12 cellular contexts compared by ENCODE assay signal in genomic region chr9:37908698-37909186, GRCh38. TPM values are rescaled to one million over a fixed set of nuclear protein-coding genes. Genes with fewer than 3 reads are reported as not detected.
DNase-seq lines count a peak whose midpoint lies in the region; TF ChIP-seq lines count a peak whose summit lies in the region.
"Had no signal": no experiment of that assay in that cellular context is flagged by ENCODE, and none has a peak within 500 bp of the region (broad histone marks: within the 10 kb centered on the region; RNA-seq: fewer than 3 reads in every experiment).

No MANE protein-coding gene starts in this region.

- H4K20me1 ChIP-seq in hepatocyte (ENCODE audit: insufficient read depth, poor library complexity, severe bottlenecking), result no peaks in the 10 kb centered on the region

- DNase-seq in right atrium auricular region (ENCODE audit: low spot score) (peak; percentile 61), left ventricle myocardium inferior (no peak), SKM-1 treated with dmso at 0.1 percent for 144 hours (lab: John Stamatoyannopoulos, UW; ENCODE audit: unreplicated experiment) (peak; percentile 96), hepatocyte (ENCODE audit: low spot score) (peak; percentile 49), vagina (ENCODE audit: extremely low spot score in 2 of 2) (peak; percentile 22 to 72), MG63 (no peak), stomach (no peak), NCI-H2196 (lab: John Stamatoyannopoulos, UW; ENCODE audit: unreplicated experiment) (no peak)
- DNase-seq: activated B cell treated with CpG ODN at 0.5 μM for 24 hours, cortex of kidney, NCI-H187, Peyer's patch had no signal

- TF ChIP-seq POLR2A in vagina (IDR thresholded peaks at IDR 0.05) (no peak), stomach (IDR thresholded peaks at IDR 0.05) (no peak)

- H3K27ac ChIP-seq in right atrium auricular region (no peak overlapping the region), left ventricle myocardium inferior (replicated peaks) (no peak overlapping the region), hepatocyte (peak overlapping the region; percentile 20), vagina (no peak overlapping the region), stomach (peak overlapping the region in 2 of 5 donors; percentile 12 to 26)
- H3K27ac ChIP-seq: Peyer's patch had no signal

- TF ChIP-seq CTCF in right atrium auricular region (IDR thresholded peaks at IDR 0.05) (no peak), left ventricle myocardium inferior (IDR thresholded peaks at IDR 0.05; ENCODE audit: borderline replicate concordance) (no peak), hepatocyte (IDR thresholded peaks at IDR 0.05; ENCODE audit: poor library complexity) (no peak), vagina (IDR thresholded peaks at IDR 0.05) (no peak), stomach (IDR thresholded peaks at IDR 0.05) (no peak)

- no peak overlapping the region for H2AFZ ChIP-seq in hepatocyte

- TF ChIP-seq EP300 in stomach (IDR thresholded peaks at IDR 0.05), result no peak

- H3K4me1 ChIP-seq in right atrium auricular region (peaks cover 0 to 10% of the 10 kb centered on the region in 2 donors), left ventricle myocardium inferior (peaks cover 22% of the 10 kb centered on the region), hepatocyte (ENCODE audit: insufficient read depth) (peaks cover 9% of the 10 kb centered on the region), vagina (peaks cover 13% of the 10 kb centered on the region), stomach (peaks cover 0 to 16% (median 15%) of the 10 kb centered on the region in 4 donors)

- 75% methylated on average over 4 of the region's 4 CpGs for WGBS in hepatocyte (ENCODE audit: low lambda C conversion rate, missing lambda C conversion rate)
- 69 to 82% (median 74%) methylated on average over 4 of the region's 4 CpGs for WGBS in stomach, 5 donors

- H3K4me2 ChIP-seq in hepatocyte, result no peak overlapping the region

- H3K4me3 ChIP-seq in right atrium auricular region, result no peak overlapping the region
- no peak overlapping the region for H3K4me3 ChIP-seq in left ventricle myocardium inferior
- H3K4me3 ChIP-seq in hepatocyte, result no peak overlapping the region
- H3K4me3 ChIP-seq in vagina, result no peak overlapping the region
- no peak overlapping the region for H3K4me3 ChIP-seq in MG63
- H3K4me3 ChIP-seq in stomach, result no peak overlapping the region
- H3K4me3 ChIP-seq: Peyer's patch had no signal

- no peaks in the 10 kb centered on the region for H3K79me2 ChIP-seq in hepatocyte

- H3K27me3 ChIP-seq in right atrium auricular region (no peaks in the 10 kb centered on the region), left ventricle myocardium inferior (ENCODE audit: low read depth) (no peaks in the 10 kb centered on the region), hepatocyte (no peaks in the 10 kb centered on the region), vagina (no peaks in the 10 kb centered on the region), MG63 (no peaks in the 10 kb centered on the region), stomach (no peaks in the 10 kb centered on the region)
- H3K27me3 ChIP-seq: Peyer's patch had no signal

- no peaks in the 10 kb centered on the region for H3K9me3 ChIP-seq in right atrium auricular region
- H3K9me3 ChIP-seq in left ventricle myocardium inferior (replicated peaks), result no peaks in the 10 kb centered on the region
- H3K9me3 ChIP-seq in hepatocyte (ENCODE audit: low read depth), result no peaks in the 10 kb centered on the region
- no peaks in the 10 kb centered on the region for H3K9me3 ChIP-seq in vagina
- H3K9me3 ChIP-seq in MG63, result no peaks in the 10 kb centered on the region
- no peaks in the 10 kb centered on the region for H3K9me3 ChIP-seq in stomach
- H3K9me3 ChIP-seq: Peyer's patch had no signal

- no peaks in the 10 kb centered on the region for H3K36me3 ChIP-seq in right atrium auricular region
- no peaks in the 10 kb centered on the region for H3K36me3 ChIP-seq in left ventricle myocardium inferior
- no peaks in the 10 kb centered on the region for H3K36me3 ChIP-seq in hepatocyte (replicated peaks; ENCODE audit: insufficient read depth, low read depth)
- no peaks in the 10 kb centered on the region for H3K36me3 ChIP-seq in vagina
- peaks cover 4% of the 10 kb centered on the region; the same call in 1 of the 2 replicates for H3K36me3 ChIP-seq in MG63
- no peaks in the 10 kb centered on the region for H3K36me3 ChIP-seq in stomach
- H3K36me3 ChIP-seq: Peyer's patch had no signal

- no peaks in the 10 kb centered on the region for H3K9me2 ChIP-seq in hepatocyte (replicated peaks; ENCODE audit: insufficient read depth)

- intact Hi-C loops in left ventricle myocardium inferior (cut with micrococcal nuclease), result loop anchor here (5.0 kb wide), 1 partner anchor 164 kb away; no protein-coding TSS in a partner anchor
- intact Hi-C loops in vagina (cut with DNase I), result loop anchor here (10.0 kb wide), 2 partner anchors 124 to 506 kb away; partner anchors contain the start of gene EXOSC3
- intact Hi-C loops in stomach (cut with DNase I; ENCODE audit: low total_unique reads), result no loop called here

RNA-seq across cellular contexts. Expression of gene SLC25A51, which starts 4.8 kb away (rescaled TPM):
- total RNA-seq in right atrium auricular region (10 to 100 TPM; 23.5 to 27.1 TPM), left ventricle myocardium inferior (21.4 TPM), hepatocyte (29.2 and 30.1 TPM in 2 replicates), vagina (26.0 TPM), stomach (10 to 100 TPM in 4 of 5 donors, 1 to 10 TPM in 1; 8.4 to 41.5 (median 15.2) TPM)
- polyA plus RNA-seq in hepatocyte (10.1 and 10.4 TPM in 2 replicates), stomach (1 to 10 TPM; 3.5 to 7.5 (median 5.2) TPM)
- total RNA-seq in MG63 (2014; rRNA removed; shearing (Covaris generic); ENCODE audit: low replicate concordance), result 9.0 and 15.9 TPM in 2 replicates

Comparison
In these comparisons a context has a peak if more than half of its experiments do, and no peak if none do; other contexts are left out.
1. DNase-seq: peak in right atrium auricular region (single experiment), SKM-1 treated with dmso at 0.1 percent for 144 hours (single experiment), hepatocyte (single experiment) and vagina (2 of 2); none in left ventricle myocardium inferior (single experiment), MG63 (single experiment), stomach (single experiment) and NCI-H2196 (single experiment).